ENCODE assay signal across 21 cellular contexts in genomic region chr4:54274786-54275503, GRCh38. TPM values are rescaled to one million over a fixed set of nuclear protein-coding genes. Genes with fewer than 3 reads are reported as not detected.
"Had no signal": no experiment of that assay in that cellular context is flagged by ENCODE, and none has a peak within 500 bp of the region (broad histone marks: within the 10 kb centered on the region; RNA-seq: fewer than 3 reads in every experiment).

No MANE protein-coding gene starts in this region.

- H3K27me3 ChIP-seq: brain microvascular endothelial cell, ovary, right lobe of liver, upper lobe of right lung had no signal

- DNase-seq: activated CD4-positive, alpha-beta T cell treated with anti-CD3 and anti-CD28 coated beads for 1 hour; activated CD4-positive, alpha-beta T cell treated with anti-CD3 and anti-CD28 coated beads, Interleukin-2, amount 50 U/mL, for 48 hours; activated naive CD4-positive, alpha-beta T cell treated with Interleukin-2 at 50 U/mL for 16 hours; activated naive CD8-positive, alpha-beta T cell treated with anti-CD3 and anti-CD28 coated beads, Interleukin-2, amount 10 ng/mL, durations not matched to agents 7 days and 5 days; anterior cingulate cortex; brain microvascular endothelial cell; erythroblast; immature natural killer cell; mucosa of descending colon; naive B cell; ovary; psoas muscle; right lobe of liver; stimulated activated CD4-positive, alpha-beta T cell treated with anti-CD3 and anti-CD28 coated beads, Interleukin-4, amount 100 ng/mL, for 24 hours; upper lobe of right lung; WERI-Rb-1 had no signal

- ATAC-seq: activated T-helper 17 cell treated with anti-CD3 and anti-CD28 coated beads, Interleukin-2, amount 50 U/mL, for 72 hours; gastroesophageal sphincter; mucosa of descending colon; right lobe of liver; stimulated activated memory B cell treated with anti-CD40 and anti-IgM and Interleukin-4, amounts not matched to agents 10 μg/mL and 1 μg/mL and 100 μg/mL, for 72 hours; upper lobe of right lung had no signal

- H3K4me3 ChIP-seq: coronary artery, gastroesophageal sphincter, heart left ventricle, mucosa of descending colon, ovary, psoas muscle, right lobe of liver, upper lobe of right lung had no signal

- H3K36me3 ChIP-seq: brain microvascular endothelial cell, right lobe of liver, WERI-Rb-1 had no signal

- H3K27ac ChIP-seq: brain microvascular endothelial cell, gastroesophageal sphincter, heart left ventricle, ovary, psoas muscle, right lobe of liver, upper lobe of right lung, WERI-Rb-1 had no signal

- H3K4me1 ChIP-seq: right lobe of liver had no signal

- H3K9me3 ChIP-seq: gastroesophageal sphincter, heart left ventricle, mucosa of descending colon, ovary, psoas muscle, right lobe of liver, upper lobe of right lung had no signal

RNA-seq across cellular contexts. Expression of gene PDGFRA, which starts 45.9 kb away (rescaled TPM):
- total RNA-seq: activated naive CD8-positive, alpha-beta T cell treated with anti-CD3 and anti-CD28 coated beads, Interleukin-2, amount 10 ng/mL, durations not matched to agents 7 days and 5 days had no signal
- polyA plus RNA-seq: immature natural killer cell had no signal
